9 cellular contexts compared by ENCODE assay signal in genomic region chr9:35665471-35665818, GRCh38. TPM values are rescaled to one million over a fixed set of nuclear protein-coding genes. Genes with fewer than 3 reads are reported as not detected.
A peak's percentile ranks its signal among the peaks of the same experiment; 100 is the strongest.
DNase-seq lines count a peak whose midpoint lies in the region; ATAC-seq and TF ChIP-seq lines count a peak whose summit lies in the region.
"Had no signal": no experiment of that assay in that cellular context is flagged by ENCODE, and none has a peak within 500 bp of the region (broad histone marks: within the 10 kb centered on the region; RNA-seq: fewer than 3 reads in every experiment).

No MANE protein-coding gene starts in this region.

- peak overlapping the region; percentile 86 to 89 for H3K4me3 Mint-ChIP-seq in effector memory CD8-positive, alpha-beta T cell
- peak overlapping the region; percentile 85 for H3K4me3 Mint-ChIP-seq in neural progenitor cell

- H3K4me3 ChIP-seq in BLaER1 treated with 17β-estradiol and CSF1 and Interleukin-3, amounts not matched to agents 10 nM and 100 nM = peak overlapping the region; percentile 59 to 75 (median 64)
- H3K4me3 ChIP-seq in MG63 (peak overlapping the region; percentile 68), neural progenitor cell (peak overlapping the region; percentile 78)

- in situ Hi-C loops in G401 (cut with HindIII; ENCODE audit: low sequenced_read_pairs) = no loop called here

- peaks cover 0 to 6% (median 0%) of the 10 kb centered on the region in 11 experiments; a peak in 2 of 22 replicates for H4K20me1 ChIP-seq in BLaER1 treated with 17β-estradiol and CSF1 and Interleukin-3, amounts not matched to agents 10 nM and 100 nM
- H4K20me1 ChIP-seq in neural progenitor cell (ENCODE audit: low read depth) = no peaks in the 10 kb centered on the region

- H3K27ac Mint-ChIP-seq in effector memory CD8-positive, alpha-beta T cell = peak overlapping the region; percentile 82 to 100
- no peak overlapping the region for H3K27ac Mint-ChIP-seq in neural progenitor cell

- peak overlapping the region; percentile 60 to 79 (median 72); a peak in 21 of 22 replicates for H3K9ac ChIP-seq in BLaER1 treated with 17β-estradiol and CSF1 and Interleukin-3, amounts not matched to agents 10 nM and 100 nM
- H3K9ac ChIP-seq in neural progenitor cell = no peak overlapping the region

- no peak overlapping the region for H2AFZ ChIP-seq in neural progenitor cell (replicated peaks)

- H3K9me3 ChIP-seq in BLaER1 treated with 17β-estradiol and CSF1 and Interleukin-3, amounts not matched to agents 10 nM and 100 nM (replicated peaks in 1 of 11) = peaks cover 0 to 4% (median 0%) of the 10 kb centered on the region in 11 experiments; a peak in 3 of 22 replicates
- H3K9me3 ChIP-seq in MG63 (no peaks in the 10 kb centered on the region), neural progenitor cell (ENCODE audit: low read depth) (no peaks in the 10 kb centered on the region)

- H3K27me3 Mint-ChIP-seq in effector memory CD8-positive, alpha-beta T cell = no peaks in the 10 kb centered on the region
- H3K27me3 Mint-ChIP-seq in neural progenitor cell (ENCODE audit: insufficient read depth, low read depth) = peaks cover 9% of the 10 kb centered on the region

- peaks cover 5 to 12% (median 6%) of the 10 kb centered on the region in 11 experiments; a peak in 16 of 22 replicates for H3K36me3 ChIP-seq in BLaER1 treated with 17β-estradiol and CSF1 and Interleukin-3, amounts not matched to agents 10 nM and 100 nM
- H3K36me3 ChIP-seq in MG63 (peaks cover 42% of the 10 kb centered on the region), neural progenitor cell (no peaks in the 10 kb centered on the region)

- H3K79me2 ChIP-seq in neural progenitor cell (ENCODE audit: low read depth) = peaks cover 21% of the 10 kb centered on the region

- H3K27ac ChIP-seq in BLaER1 treated with 17β-estradiol and CSF1 and Interleukin-3, amounts not matched to agents 10 nM and 100 nM = peak overlapping the region in 9 of 11 experiments; percentile 56 to 83 (median 74); a peak in 17 of 22 replicates
- H3K27ac ChIP-seq in neural progenitor cell = no peak overlapping the region

- no peak for TF ChIP-seq CTCF in neural progenitor cell (IDR thresholded peaks at IDR 0.05)

- peaks cover 53 to 72% (median 67%) of the 10 kb centered on the region in 10 experiments for H3K4me1 ChIP-seq in BLaER1 treated with 17β-estradiol and CSF1 and Interleukin-3, amounts not matched to agents 10 nM and 100 nM
- H3K4me1 ChIP-seq in neural progenitor cell = peaks cover 14% of the 10 kb centered on the region

- H3K9me3 Mint-ChIP-seq in effector memory CD8-positive, alpha-beta T cell = no peaks in the 10 kb centered on the region
- H3K9me3 Mint-ChIP-seq in neural progenitor cell = no peaks in the 10 kb centered on the region

- H3K4me2 ChIP-seq in BLaER1 treated with 17β-estradiol and CSF1 and Interleukin-3, amounts not matched to agents 10 nM and 100 nM = peak overlapping the region; percentile 86 to 98 (median 95)
- H3K4me2 ChIP-seq in neural progenitor cell = peak overlapping the region; percentile 100

- DNase-seq in MG63 (no peak), neural progenitor cell (ENCODE audit: low spot score) (no peak), G401 (ENCODE audit: low spot score) (no peak), NK-92 (lab: John Stamatoyannopoulos, UW; ENCODE audit: unreplicated experiment) (no peak)
- no peak for DNase-seq in effector memory CD8-positive, alpha-beta T cell

- H3K36me3 Mint-ChIP-seq in effector memory CD8-positive, alpha-beta T cell (ENCODE audit: insufficient read depth) = peaks cover 18% of the 10 kb centered on the region
- H3K36me3 Mint-ChIP-seq in neural progenitor cell = peaks cover 16% of the 10 kb centered on the region

- H3K4me1 Mint-ChIP-seq in effector memory CD8-positive, alpha-beta T cell (ENCODE audit: low read depth in 2 of 2) = peaks cover 42% of the 10 kb centered on the region in 2 donors
- peaks cover 34% of the 10 kb centered on the region for H3K4me1 Mint-ChIP-seq in neural progenitor cell

- no peaks in the 10 kb centered on the region for H3K27me3 ChIP-seq in BLaER1 treated with 17β-estradiol and CSF1 and Interleukin-3, amounts not matched to agents 10 nM and 100 nM
- H3K27me3 ChIP-seq in MG63 (no peaks in the 10 kb centered on the region), neural progenitor cell (no peaks in the 10 kb centered on the region)

- ATAC-seq in effector memory CD8-positive, alpha-beta T cell (replicated peaks) = no peak
- ATAC-seq in GM18873 (IDR thresholded peaks at IDR 0.05; ENCODE audit: low FRiP score, unreplicated experiment) (no peak), GM19328 (IDR thresholded peaks at IDR 0.05; ENCODE audit: unreplicated experiment) (no peak)

- peaks cover 22% of the 10 kb centered on the region for H3F3A ChIP-seq in neural progenitor cell (ENCODE audit: low read depth)

RNA-seq across cellular contexts. Expression of gene ARHGEF39, which starts 0.5 kb away (rescaled TPM):
- 15.5 and 35.6 TPM in 2 replicates for total RNA-seq in MG63 (2014; rRNA removed; shearing (Covaris generic); ENCODE audit: low replicate concordance)
- 13.2 and 31.9 TPM in 2 replicates for total RNA-seq in neural progenitor cell (ENCODE audit: low replicate concordance)
- 12.3 and 12.4 TPM in 2 replicates for total RNA-seq in G401 (2014; rRNA removed; shearing (Covaris generic))

RNA-seq across cellular contexts. Expression of gene CCDC107, which starts 7.4 kb away (rescaled TPM):
- total RNA-seq in MG63 (2014; rRNA removed; shearing (Covaris generic); ENCODE audit: low replicate concordance) = 72.4 and 84.4 TPM in 2 replicates
- total RNA-seq in neural progenitor cell (ENCODE audit: low replicate concordance) = 3.8 and 10.6 TPM in 2 replicates
- 7.6 and 19.3 TPM in 2 replicates for total RNA-seq in G401 (2014; rRNA removed; shearing (Covaris generic))

RNA-seq across cellular contexts. Expression of gene RMRP, which starts 7.6 kb away (rescaled TPM):
- total RNA-seq in MG63 (2014; rRNA removed; shearing (Covaris generic); ENCODE audit: low replicate concordance) = 8,012 and 15,182 TPM in 2 replicates
- 1,307 and 2,709 TPM in 2 replicates for total RNA-seq in neural progenitor cell (ENCODE audit: low replicate concordance)
- total RNA-seq in G401 (2014; rRNA removed; shearing (Covaris generic)) = 4,372 and 15,582 TPM in 2 replicates

RNA-seq across cellular contexts. Expression of gene CA9, which starts 8.3 kb away (rescaled TPM):
- total RNA-seq in MG63 (2014; rRNA removed; shearing (Covaris generic); ENCODE audit: low replicate concordance) = 0.40 TPM in 1 of 2 replicates, not detected in the other
- 0.09 and 0.25 TPM in 2 replicates for total RNA-seq in neural progenitor cell (ENCODE audit: low replicate concordance)
- 0.86 TPM in 1 of 2 replicates, not detected in the other for total RNA-seq in G401 (2014; rRNA removed; shearing (Covaris generic))

RNA-seq across cellular contexts. Expression of gene SIT1, which starts 14.7 kb away (rescaled TPM):
- 1.4 and 4.0 TPM in 2 replicates for total RNA-seq in MG63 (2014; rRNA removed; shearing (Covaris generic); ENCODE audit: low replicate concordance)
- total RNA-seq in neural progenitor cell (ENCODE audit: low replicate concordance) = 0.56 and 0.86 TPM in 2 replicates
- not detected in 2 replicates for total RNA-seq in G401 (2014; rRNA removed; shearing (Covaris generic))
- total RNA-seq: SK-MEL-5 had no signal
